In the genomic region with DNA sequence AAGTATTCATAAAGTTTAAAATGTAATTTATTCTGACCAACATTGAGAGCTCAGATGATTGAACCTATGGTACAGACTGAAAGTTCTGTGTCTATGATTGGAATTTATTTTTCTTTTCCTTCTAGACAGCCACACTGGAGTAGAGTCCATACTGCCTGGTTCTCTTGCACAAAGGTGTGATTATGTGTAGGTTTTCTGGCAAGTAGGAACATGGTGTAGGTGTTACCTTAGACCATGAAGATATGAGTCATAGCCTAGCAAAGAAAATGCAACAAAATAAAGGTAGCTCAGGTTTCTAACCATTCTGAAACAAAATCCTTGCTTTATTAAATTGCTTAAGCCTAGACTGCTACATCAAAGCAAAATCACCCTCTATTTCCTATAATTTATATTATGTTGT, we compare ENCODE assay signal across 29 cellular contexts.
"Had no signal": no experiment of that assay in that cellular context is flagged by ENCODE, and none has a peak within 500 bp of the region (broad histone marks: within the 10 kb centered on the region; RNA-seq: fewer than 3 reads in every experiment).

No MANE protein-coding gene starts in this region.

- H3K36me3 ChIP-seq: SJCRH30, WERI-Rb-1 had no signal

- H3K4me1 ChIP-seq: SJCRH30 had no signal

- H3K4me3 ChIP-seq: K562, PC-9, SJCRH30, SK-N-MC had no signal

- ATAC-seq: activated CD8-positive, alpha-beta memory T cell treated with anti-CD3 and anti-CD28 coated beads, Interleukin-2, amount 10 ng/mL, durations not matched to agents 7 days and 5 days; K562 had no signal

- H3K27me3 ChIP-seq: SJCRH30 had no signal

- H3K27ac ChIP-seq: PC-9, SJCRH30, SK-N-MC, WERI-Rb-1 had no signal

- DNase-seq: activated CD4-positive, alpha-beta memory T cell treated with anti-CD3 and anti-CD28 coated beads, Interleukin-2, amount 10 ng/mL, durations not matched to agents 7 days and 5 days; activated CD4-positive, alpha-beta T cell treated with anti-CD3 and anti-CD28 coated beads for 1 hour; activated CD4-positive, alpha-beta T cell treated with anti-CD3 and anti-CD28 coated beads for 48 hours; activated CD4-positive, CD25-positive, alpha-beta regulatory T cell; activated CD8-positive, alpha-beta memory T cell treated with anti-CD3 and anti-CD28 coated beads for 24 hours; activated CD8-positive, alpha-beta memory T cell treated with anti-CD3 and anti-CD28 coated beads, Interleukin-2, amount 10 ng/mL, durations not matched to agents 7 days and 5 days; activated CD8-positive, alpha-beta memory T cell treated with anti-CD3 and anti-CD28 coated beads, Interleukin-2, amount 50 U/mL, for 48 hours; activated effector memory CD4-positive, alpha-beta T cell treated with Interleukin-2 at 50 U/mL for 16 hours; activated naive CD4-positive, alpha-beta T cell treated with anti-CD3 and anti-CD28 coated beads, Interleukin-2, amount 10 ng/mL, durations not matched to agents 7 days and 5 days; activated naive CD8-positive, alpha-beta T cell treated with anti-CD3 and anti-CD28 coated beads for 36 hours; activated T-cell treated with anti-CD3 and anti-CD28 coated beads, Interleukin-2, amount 50 U/mL, for 48 hours; amniotic stem cell; aorta; central memory CD4-positive, alpha-beta T cell; NCI-H1105; NCI-H1417 treated with DMSO at 0.1 percent for 48 hours; NCI-H187 treated with DMSO at 0.1 percent for 48 hours; NCI-H2081; NCI-H2227 treated with DMSO at 0.1 percent for 48 hours; NCI-H446; NCI-H524; NK-92 treated with Interleukin-12 subunit alpha and Interleukin-12 subunit beta, amount 100 ng/mL, for 24 hours; PC-9; SHP77; SJCRH30; T1000; WERI-Rb-1 had no signal

- H3K9me3 ChIP-seq: SJCRH30 had no signal
